8 cellular contexts compared by ENCODE assay signal in genomic region chr11:8964324-8965320, GRCh38. TPM values are rescaled to one million over a fixed set of nuclear protein-coding genes. Genes with fewer than 3 reads are reported as not detected.
DNase-seq lines count a peak whose midpoint lies in the region; FAIRE-seq and TF ChIP-seq lines count a peak whose summit lies in the region.

TSS of gene TMEM9B (minus strand) at chr11:8964442. CDS start at chr11:8964313, 129 bp downstream.

- H3K9ac ChIP-seq in neuronal stem cell (ENCODE audit: low read depth, low read length, poor library complexity) (peak within 1 kb of the TSS; percentile 92), subcutaneous abdominal adipose tissue (ENCODE audit: low read length in 5 of 5) (peak within 1 kb of the TSS; percentile 43 to 96 (median 94))

- H3K18ac ChIP-seq in neuronal stem cell (ENCODE audit: low read length): peak within 1 kb of the TSS; percentile 89

- H3K4me3 Mint-ChIP-seq in activated naive CD4-positive, alpha-beta T cell treated with anti-CD3 and anti-CD28 coated beads for 36 hours: peak within 1 kb of the TSS; percentile 98

- H3K4ac ChIP-seq in neuronal stem cell (ENCODE audit: low read length): no peak within 1 kb of the TSS

- no peaks in the 10 kb centered on the region for H3K27me3 Mint-ChIP-seq in activated naive CD4-positive, alpha-beta T cell treated with anti-CD3 and anti-CD28 coated beads for 36 hours (ENCODE audit: low read depth)

- no peaks in the 10 kb centered on the region for H3K9me3 Mint-ChIP-seq in activated naive CD4-positive, alpha-beta T cell treated with anti-CD3 and anti-CD28 coated beads for 36 hours

- H3K14ac ChIP-seq in neuronal stem cell (ENCODE audit: low read length): peak within 1 kb of the TSS; percentile 50

- TF ChIP-seq CTCF in LNCaP clone FGC (IDR thresholded peaks at IDR 0.05; ENCODE audit: control insufficient read depth, extremely low read depth, insufficient read depth): no peak

- intact Hi-C loops in activated naive CD4-positive, alpha-beta T cell treated with anti-CD3 and anti-CD28 coated beads for 36 hours (cut with micrococcal nuclease): loop anchor here (1.0 to 5.0 kb wide), 7 partner anchors 37 to 350 kb away; partner anchors contain the start of genes RPL27A, TMEM41B and TRIM66

- DNase-seq in H4 (ENCODE audit: low spot score) (peak; percentile 86), LNCaP clone FGC (ENCODE audit: low read depth) (peak; percentile 67), SK-N-DZ (ENCODE audit: low spot score) (peak; percentile 92), frontal cortex (ENCODE audit: low spot score in 2 of 2) (peak; percentile 79 to 83), neuronal stem cell (ENCODE audit: low spot score) (peak; percentile 76)
- DNase-seq in activated naive CD4-positive, alpha-beta T cell treated with anti-CD3 and anti-CD28 coated beads for 36 hours: peak; percentile 84

- no peak within 1 kb of the TSS for H2BK120ac ChIP-seq in neuronal stem cell (ENCODE audit: low read depth, low read length)

- peaks cover 28% of the 10 kb centered on the region for H3K4me1 Mint-ChIP-seq in activated naive CD4-positive, alpha-beta T cell treated with anti-CD3 and anti-CD28 coated beads for 36 hours (ENCODE audit: low read depth)

- H3K4me1 ChIP-seq in neuronal stem cell (ENCODE audit: control insufficient read depth in 2 of 2, insufficient read depth in 1 of 2, low read depth in 1 of 2, low read length in 2 of 2) (peaks cover 3 to 10% of the 10 kb centered on the region in 2 donors), subcutaneous abdominal adipose tissue (ENCODE audit: control insufficient read depth in 5 of 5, insufficient read depth in 5 of 5, low read length in 5 of 5) (peaks cover 4 to 30% (median 22%) of the 10 kb centered on the region in 5 donors)

- no peak within 1 kb of the TSS for H2AK5ac ChIP-seq in neuronal stem cell (ENCODE audit: low read depth, low read length)

- H2BK15ac ChIP-seq in neuronal stem cell (ENCODE audit: low read length): peak within 1 kb of the TSS; percentile 49

- peak within 1 kb of the TSS; percentile 88 for H3K27ac Mint-ChIP-seq in activated naive CD4-positive, alpha-beta T cell treated with anti-CD3 and anti-CD28 coated beads for 36 hours

- WGBS in neuronal stem cell (ENCODE audit: extremely low coverage in 2 of 2, insufficient read length in 2 of 2, insufficient replicate concordance in 1 of 2), 2 donors: no CpG with 5 or more reads among the region's 67 CpGs

- H3K27me3 ChIP-seq in neuronal stem cell (ENCODE audit: control insufficient read depth in 3 of 3, insufficient read depth in 3 of 3, low read depth in 1 of 3, low read length in 3 of 3): no peaks in the 10 kb centered on the region
- no peaks in the 10 kb centered on the region for H3K27me3 ChIP-seq in subcutaneous abdominal adipose tissue (ENCODE audit: control insufficient read depth in 5 of 5, insufficient read depth in 4 of 5, low read length in 5 of 5)

- peak within 1 kb of the TSS; percentile 55 for H4K8ac ChIP-seq in neuronal stem cell (ENCODE audit: low read depth, low read length)

- peaks cover 0 to 5% of the 10 kb centered on the region in 2 donors for H3K36me3 ChIP-seq in neuronal stem cell (replicated peaks in 1 of 2; ENCODE audit: control insufficient read depth in 2 of 2, insufficient read depth in 2 of 2, low read length in 2 of 2)
- peaks cover 0 to 5% (median 3%) of the 10 kb centered on the region in 5 donors for H3K36me3 ChIP-seq in subcutaneous abdominal adipose tissue (ENCODE audit: control insufficient read depth in 5 of 5, insufficient read depth in 5 of 5, low read length in 5 of 5)

- H3K27ac ChIP-seq in neuronal stem cell (replicated peaks; ENCODE audit: low read length): peak within 1 kb of the TSS; percentile 90
- peak within 1 kb of the TSS; percentile 98 for H3K27ac ChIP-seq in subcutaneous abdominal adipose tissue (ENCODE audit: low read depth, low read length)

- CTCF ChIA-PET in activated naive CD4-positive, alpha-beta T cell treated with anti-CD3 and anti-CD28 coated beads for 36 hours (lab: Charles Lee): interaction anchor here (0.7 to 1.4 kb wide), 3 partner anchors 155 to 795 kb away, joined by 3 to 11 read pairs (median 3); no protein-coding TSS in a partner anchor

- H2BK5ac ChIP-seq in neuronal stem cell (ENCODE audit: low read length): peak within 1 kb of the TSS; percentile 27

- H3K4me3 ChIP-seq in LNCaP clone FGC (ENCODE audit: low read depth, low read length) (peak within 1 kb of the TSS; percentile 89), neuronal stem cell (ENCODE audit: low read length in 2 of 2) (peak within 1 kb of the TSS; percentile 95 to 99), subcutaneous abdominal adipose tissue (ENCODE audit: low read depth in 1 of 5, low read length in 5 of 5) (peak within 1 kb of the TSS; percentile 67 to 96 (median 94))

- peak within 1 kb of the TSS; percentile 90 for H3K23ac ChIP-seq in neuronal stem cell (ENCODE audit: low read depth, low read length, poor library complexity)

- FAIRE-seq in G401.6 (lab: Jason Lieb, UNC) (peak; percentile 94), frontal cortex (lab: Jason Lieb, UNC) (no peak)

- peak within 1 kb of the TSS; percentile 100 for H2AFZ ChIP-seq in neuronal stem cell (ENCODE audit: low read length)

- H3K79me1 ChIP-seq in neuronal stem cell (ENCODE audit: low read depth, low read length): no peaks in the 10 kb centered on the region

- no peak within 1 kb of the TSS for H2BK12ac ChIP-seq in neuronal stem cell (ENCODE audit: low read length)

- peak within 1 kb of the TSS; percentile 97 for H3K4me2 ChIP-seq in neuronal stem cell (ENCODE audit: insufficient read depth, low read length, poor library complexity, severe bottlenecking)

- peaks cover 6% of the 10 kb centered on the region for H3K36me3 Mint-ChIP-seq in activated naive CD4-positive, alpha-beta T cell treated with anti-CD3 and anti-CD28 coated beads for 36 hours (ENCODE audit: low read depth)

- H4K91ac ChIP-seq in neuronal stem cell (ENCODE audit: low read depth, low read length, poor library complexity): no peak within 1 kb of the TSS

- H3K9me3 ChIP-seq in neuronal stem cell (replicated peaks in 1 of 2; ENCODE audit: control insufficient read depth in 2 of 2, insufficient read depth in 1 of 2, low read depth in 1 of 2, low read length in 2 of 2) (no peaks in the 10 kb centered on the region), subcutaneous abdominal adipose tissue (ENCODE audit: control insufficient read depth in 5 of 5, low read length in 5 of 5) (no peaks in the 10 kb centered on the region)

RNA-seq across cellular contexts. Expression of gene TMEM9B, which starts in this region (rescaled TPM):
- 49.6 and 53.1 TPM in 2 replicates for total RNA-seq in H4 (2014; rRNA removed; shearing (Covaris generic))
- polyA plus RNA-seq in SK-N-DZ (2014; cell fraction: cytosol; rRNA removed): 25.6 and 25.8 TPM in 2 replicates
- 10.7 and 12.5 TPM in 2 replicates for polyA plus RNA-seq in SK-N-DZ (2014; cell fraction: nucleus; rRNA removed)
- 10 to 100 TPM; 13.4 to 13.6 TPM for total RNA-seq in activated naive CD4-positive, alpha-beta T cell treated with anti-CD3 and anti-CD28 coated beads for 36 hours
- 65.2 TPM for total RNA-seq in frontal cortex
- polyA plus RNA-seq in neuronal stem cell (2013, experiment 1 of 2): 15.2 TPM
- 15.3 TPM for polyA plus RNA-seq in neuronal stem cell (2013, experiment 2 of 2)

Comparison
In these comparisons a context has a peak if more than half of its experiments do, and no peak if none do; other contexts are left out.
1. Peak in every context shown above with its lines: DNase-seq, H3K4me3 ChIP-seq and H3K27ac ChIP-seq.